ENCODE assay signal across 1 cellular context in genomic region chr4:42892413-42892812, GRCh38.
TF ChIP-seq lines count a peak whose summit lies in the region.

Gene GRXCR1, plus strand, starts transcription at chr4:42892713. Its CDS starts 554 bp downstream, at chr4:42893267.

TF ChIP-seq in H1, 55 proteins besides CTCF, POLR2A, EP300 and RAD21 (continued from another document):
- TF ChIP-seq KDM4A (IDR thresholded peaks at IDR 0.05; ENCODE audit: low read depth, low read length, severe bottlenecking) (no peak), SP2 (IDR thresholded peaks at IDR 0.05; ENCODE audit: low read length) (no peak), NRF1 (IDR thresholded peaks at IDR 0.05; ENCODE audit: low read depth, low read length) (no peak), RXRA (IDR thresholded peaks at IDR 0.05; ENCODE audit: insufficient read depth, low read depth, low read length) (no peak), PHF8 (conservative IDR thresholded peaks at IDR 0.05; ENCODE audit: low read depth, low read length) (no peak), TEAD4 (IDR thresholded peaks at IDR 0.05; ENCODE audit: low read depth, low read length) (no peak), TAF7 (optimal IDR thresholded peaks at IDR 0.05; ENCODE audit: borderline replicate concordance, low read depth, low read length) (no peak), SUZ12 (IDR thresholded peaks at IDR 0.05; ENCODE audit: low read length) (no peak)
